In the genomic region with DNA sequence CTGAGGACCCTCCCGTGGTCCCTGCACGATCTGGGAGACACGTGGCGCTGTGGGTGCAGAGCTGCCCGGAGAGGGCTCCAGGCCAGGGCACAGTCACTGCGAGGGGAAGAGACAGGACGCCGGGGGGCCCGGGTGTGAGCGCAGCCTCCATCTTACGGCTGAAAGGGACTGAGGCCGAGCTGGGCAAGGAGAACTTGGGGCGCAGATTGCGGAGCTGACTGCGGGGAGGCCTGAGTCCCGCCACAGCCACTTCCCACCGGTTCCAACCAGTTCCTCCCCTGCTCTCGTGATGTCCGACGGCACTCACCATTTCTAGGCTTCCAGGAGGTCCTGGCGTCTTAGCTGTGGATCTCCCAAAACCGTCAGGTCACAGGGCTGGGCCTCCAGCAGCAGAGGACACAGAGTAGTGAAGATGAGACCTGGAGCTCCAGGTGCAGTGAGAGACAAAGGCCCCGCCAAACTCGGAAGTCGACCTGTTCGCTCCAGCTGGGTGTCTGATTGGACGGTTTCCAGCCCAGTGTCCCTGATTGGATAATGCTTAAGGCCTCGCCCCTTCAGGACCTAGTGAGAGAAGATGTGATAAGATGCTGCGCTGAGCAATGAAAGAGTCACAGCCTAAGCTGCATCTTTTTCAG, we compare ENCODE assay signal across 1 cellular context.
TF ChIP-seq lines count a peak whose summit lies in the region.

No MANE protein-coding gene starts in this region.

TF ChIP-seq in WTC11, 78 proteins besides CTCF, POLR2A, EP300 and RAD21 (continued from another document):
- TF ChIP-seq, protein P1, sequence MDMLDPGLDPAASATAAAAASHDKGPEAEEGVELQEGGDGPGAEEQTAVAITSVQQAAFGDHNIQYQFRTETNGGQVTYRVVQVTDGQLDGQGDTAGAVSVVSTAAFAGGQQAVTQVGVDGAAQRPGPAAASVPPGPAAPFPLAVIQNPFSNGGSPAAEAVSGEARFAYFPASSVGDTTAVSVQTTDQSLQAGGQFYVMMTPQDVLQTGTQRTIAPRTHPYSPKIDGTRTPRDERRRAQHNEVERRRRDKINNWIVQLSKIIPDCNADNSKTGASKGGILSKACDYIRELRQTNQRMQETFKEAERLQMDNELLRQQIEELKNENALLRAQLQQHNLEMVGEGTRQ (CRISPR knock-in tag; IDR thresholded peaks at IDR 0.05): no peak
- TF ChIP-seq ESRRA (CRISPR knock-in tag; IDR thresholded peaks at IDR 0.05; ENCODE audit: borderline replicate concordance): no peak
- TF ChIP-seq HMGXB4 (CRISPR knock-in tag; IDR thresholded peaks at IDR 0.05): 0 out of 2 replicates have a peak, but pooled peaks have one; percentile 63
- TF ChIP-seq CREB1 (CRISPR knock-in tag; IDR thresholded peaks at IDR 0.05): 0 out of 2 replicates have a peak, but pooled peaks have one; percentile 16
- 0 out of 2 replicates have a peak, but pooled peaks have one; percentile 25 for TF ChIP-seq CREM (CRISPR knock-in tag; IDR thresholded peaks at IDR 0.05)
- peak; percentile 89 for TF ChIP-seq NFYB (CRISPR knock-in tag; conservative IDR thresholded peaks at IDR 0.05; ENCODE audit: low read depth)
- TF ChIP-seq, protein P2, sequence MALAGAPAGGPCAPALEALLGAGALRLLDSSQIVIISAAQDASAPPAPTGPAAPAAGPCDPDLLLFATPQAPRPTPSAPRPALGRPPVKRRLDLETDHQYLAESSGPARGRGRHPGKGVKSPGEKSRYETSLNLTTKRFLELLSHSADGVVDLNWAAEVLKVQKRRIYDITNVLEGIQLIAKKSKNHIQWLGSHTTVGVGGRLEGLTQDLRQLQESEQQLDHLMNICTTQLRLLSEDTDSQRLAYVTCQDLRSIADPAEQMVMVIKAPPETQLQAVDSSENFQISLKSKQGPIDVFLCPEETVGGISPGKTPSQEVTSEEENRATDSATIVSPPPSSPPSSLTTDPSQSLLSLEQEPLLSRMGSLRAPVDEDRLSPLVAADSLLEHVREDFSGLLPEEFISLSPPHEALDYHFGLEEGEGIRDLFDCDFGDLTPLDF (CRISPR knock-in tag; IDR thresholded peaks at IDR 0.05): peak; percentile 60; the same call in 1 of the 2 replicates
- 0 out of 2 replicates have a peak, but pooled peaks have one; percentile 7 for TF ChIP-seq ZNF416 (CRISPR knock-in tag; IDR thresholded peaks at IDR 0.05)
- TF ChIP-seq, protein P3, sequence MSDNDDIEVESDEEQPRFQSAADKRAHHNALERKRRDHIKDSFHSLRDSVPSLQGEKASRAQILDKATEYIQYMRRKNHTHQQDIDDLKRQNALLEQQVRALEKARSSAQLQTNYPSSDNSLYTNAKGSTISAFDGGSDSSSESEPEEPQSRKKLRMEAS (CRISPR knock-in tag; IDR thresholded peaks at IDR 0.05): 0 out of 2 replicates have a peak, but pooled peaks have one; percentile 48
- TF ChIP-seq ZNF532 (CRISPR knock-in tag; IDR thresholded peaks at IDR 0.05; ENCODE audit: borderline replicate concordance): no peak
